ENCODE assay signal across 2 cellular contexts in the genomic region with DNA sequence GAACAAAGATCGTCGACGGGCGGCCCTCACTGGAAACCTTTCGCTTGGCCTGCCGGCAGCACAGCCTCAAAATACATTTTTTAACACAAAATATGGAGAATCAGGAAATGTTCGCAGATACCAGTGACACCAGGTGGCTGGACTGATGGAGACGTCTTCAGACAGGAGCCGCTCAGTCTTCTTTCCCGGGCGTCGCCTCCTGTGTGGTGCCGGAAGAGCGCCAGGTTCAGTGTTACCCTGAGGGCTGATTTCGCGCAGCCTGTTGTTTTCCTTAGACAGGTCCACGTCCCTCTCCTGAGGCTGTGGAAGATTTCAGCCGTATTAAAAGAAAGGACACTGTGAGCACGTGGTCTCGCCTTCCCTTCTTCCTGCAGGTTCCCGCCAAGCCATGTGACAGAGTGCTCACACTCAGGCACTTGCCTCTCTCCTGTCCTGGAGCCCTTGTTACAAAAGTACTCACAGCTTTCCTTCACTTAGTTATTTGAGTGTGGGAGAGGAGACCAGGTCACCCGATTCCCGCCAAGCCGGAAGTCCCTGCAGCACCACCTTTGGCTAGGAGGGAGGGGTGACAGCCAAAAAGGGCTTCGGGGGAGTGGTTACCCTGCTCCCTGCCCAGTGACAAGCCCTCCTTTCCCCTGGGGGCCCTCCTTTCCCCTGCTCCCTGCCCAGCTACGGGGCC.
TF ChIP-seq lines count a peak whose summit lies in the region.

No MANE protein-coding gene starts in this region.

TF ChIP-seq in WTC11, 78 proteins besides CTCF, POLR2A, EP300 and RAD21 (continues in another document):
- TF ChIP-seq, protein P1, sequence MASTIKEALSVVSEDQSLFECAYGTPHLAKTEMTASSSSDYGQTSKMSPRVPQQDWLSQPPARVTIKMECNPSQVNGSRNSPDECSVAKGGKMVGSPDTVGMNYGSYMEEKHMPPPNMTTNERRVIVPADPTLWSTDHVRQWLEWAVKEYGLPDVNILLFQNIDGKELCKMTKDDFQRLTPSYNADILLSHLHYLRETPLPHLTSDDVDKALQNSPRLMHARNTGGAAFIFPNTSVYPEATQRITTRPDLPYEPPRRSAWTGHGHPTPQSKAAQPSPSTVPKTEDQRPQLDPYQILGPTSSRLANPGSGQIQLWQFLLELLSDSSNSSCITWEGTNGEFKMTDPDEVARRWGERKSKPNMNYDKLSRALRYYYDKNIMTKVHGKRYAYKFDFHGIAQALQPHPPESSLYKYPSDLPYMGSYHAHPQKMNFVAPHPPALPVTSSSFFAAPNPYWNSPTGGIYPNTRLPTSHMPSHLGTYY (CRISPR knock-in tag; IDR thresholded peaks at IDR 0.05): no peak
- TF ChIP-seq SP1 (CRISPR knock-in tag; conservative IDR thresholded peaks at IDR 0.05) (0 out of 2 replicates have a peak, but pooled peaks have one; percentile 28), KAT7 (CRISPR knock-in tag; IDR thresholded peaks at IDR 0.05; ENCODE audit: borderline replicate concordance) (no peak), NFYB (CRISPR knock-in tag; conservative IDR thresholded peaks at IDR 0.05; ENCODE audit: low read depth) (no peak), MLX (CRISPR knock-in tag; IDR thresholded peaks at IDR 0.05) (no peak), ZNF396 (CRISPR knock-in tag; IDR thresholded peaks at IDR 0.05; ENCODE audit: borderline replicate concordance) (no peak), ATF1 (CRISPR knock-in tag; IDR thresholded peaks at IDR 0.05) (no peak)
- TF ChIP-seq, protein P2, sequence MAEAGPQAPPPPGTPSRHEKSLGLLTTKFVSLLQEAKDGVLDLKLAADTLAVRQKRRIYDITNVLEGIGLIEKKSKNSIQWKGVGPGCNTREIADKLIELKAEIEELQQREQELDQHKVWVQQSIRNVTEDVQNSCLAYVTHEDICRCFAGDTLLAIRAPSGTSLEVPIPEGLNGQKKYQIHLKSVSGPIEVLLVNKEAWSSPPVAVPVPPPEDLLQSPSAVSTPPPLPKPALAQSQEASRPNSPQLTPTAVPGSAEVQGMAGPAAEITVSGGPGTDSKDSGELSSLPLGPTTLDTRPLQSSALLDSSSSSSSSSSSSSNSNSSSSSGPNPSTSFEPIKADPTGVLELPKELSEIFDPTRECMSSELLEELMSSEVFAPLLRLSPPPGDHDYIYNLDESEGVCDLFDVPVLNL (CRISPR knock-in tag; IDR thresholded peaks at IDR 0.05; ENCODE audit: borderline replicate concordance, low read depth): no peak
- TF ChIP-seq, protein P3, sequence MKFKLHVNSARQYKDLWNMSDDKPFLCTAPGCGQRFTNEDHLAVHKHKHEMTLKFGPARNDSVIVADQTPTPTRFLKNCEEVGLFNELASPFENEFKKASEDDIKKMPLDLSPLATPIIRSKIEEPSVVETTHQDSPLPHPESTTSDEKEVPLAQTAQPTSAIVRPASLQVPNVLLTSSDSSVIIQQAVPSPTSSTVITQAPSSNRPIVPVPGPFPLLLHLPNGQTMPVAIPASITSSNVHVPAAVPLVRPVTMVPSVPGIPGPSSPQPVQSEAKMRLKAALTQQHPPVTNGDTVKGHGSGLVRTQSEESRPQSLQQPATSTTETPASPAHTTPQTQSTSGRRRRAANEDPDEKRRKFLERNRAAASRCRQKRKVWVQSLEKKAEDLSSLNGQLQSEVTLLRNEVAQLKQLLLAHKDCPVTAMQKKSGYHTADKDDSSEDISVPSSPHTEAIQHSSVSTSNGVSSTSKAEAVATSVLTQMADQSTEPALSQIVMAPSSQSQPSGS (CRISPR knock-in tag; IDR thresholded peaks at IDR 0.05; ENCODE audit: borderline replicate concordance, low read depth): no peak
- TF ChIP-seq, protein P4, sequence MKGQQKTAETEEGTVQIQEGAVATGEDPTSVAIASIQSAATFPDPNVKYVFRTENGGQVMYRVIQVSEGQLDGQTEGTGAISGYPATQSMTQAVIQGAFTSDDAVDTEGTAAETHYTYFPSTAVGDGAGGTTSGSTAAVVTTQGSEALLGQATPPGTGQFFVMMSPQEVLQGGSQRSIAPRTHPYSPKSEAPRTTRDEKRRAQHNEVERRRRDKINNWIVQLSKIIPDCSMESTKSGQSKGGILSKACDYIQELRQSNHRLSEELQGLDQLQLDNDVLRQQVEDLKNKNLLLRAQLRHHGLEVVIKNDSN (CRISPR knock-in tag; IDR thresholded peaks at IDR 0.05): no peak
- TF ChIP-seq, protein P5, sequence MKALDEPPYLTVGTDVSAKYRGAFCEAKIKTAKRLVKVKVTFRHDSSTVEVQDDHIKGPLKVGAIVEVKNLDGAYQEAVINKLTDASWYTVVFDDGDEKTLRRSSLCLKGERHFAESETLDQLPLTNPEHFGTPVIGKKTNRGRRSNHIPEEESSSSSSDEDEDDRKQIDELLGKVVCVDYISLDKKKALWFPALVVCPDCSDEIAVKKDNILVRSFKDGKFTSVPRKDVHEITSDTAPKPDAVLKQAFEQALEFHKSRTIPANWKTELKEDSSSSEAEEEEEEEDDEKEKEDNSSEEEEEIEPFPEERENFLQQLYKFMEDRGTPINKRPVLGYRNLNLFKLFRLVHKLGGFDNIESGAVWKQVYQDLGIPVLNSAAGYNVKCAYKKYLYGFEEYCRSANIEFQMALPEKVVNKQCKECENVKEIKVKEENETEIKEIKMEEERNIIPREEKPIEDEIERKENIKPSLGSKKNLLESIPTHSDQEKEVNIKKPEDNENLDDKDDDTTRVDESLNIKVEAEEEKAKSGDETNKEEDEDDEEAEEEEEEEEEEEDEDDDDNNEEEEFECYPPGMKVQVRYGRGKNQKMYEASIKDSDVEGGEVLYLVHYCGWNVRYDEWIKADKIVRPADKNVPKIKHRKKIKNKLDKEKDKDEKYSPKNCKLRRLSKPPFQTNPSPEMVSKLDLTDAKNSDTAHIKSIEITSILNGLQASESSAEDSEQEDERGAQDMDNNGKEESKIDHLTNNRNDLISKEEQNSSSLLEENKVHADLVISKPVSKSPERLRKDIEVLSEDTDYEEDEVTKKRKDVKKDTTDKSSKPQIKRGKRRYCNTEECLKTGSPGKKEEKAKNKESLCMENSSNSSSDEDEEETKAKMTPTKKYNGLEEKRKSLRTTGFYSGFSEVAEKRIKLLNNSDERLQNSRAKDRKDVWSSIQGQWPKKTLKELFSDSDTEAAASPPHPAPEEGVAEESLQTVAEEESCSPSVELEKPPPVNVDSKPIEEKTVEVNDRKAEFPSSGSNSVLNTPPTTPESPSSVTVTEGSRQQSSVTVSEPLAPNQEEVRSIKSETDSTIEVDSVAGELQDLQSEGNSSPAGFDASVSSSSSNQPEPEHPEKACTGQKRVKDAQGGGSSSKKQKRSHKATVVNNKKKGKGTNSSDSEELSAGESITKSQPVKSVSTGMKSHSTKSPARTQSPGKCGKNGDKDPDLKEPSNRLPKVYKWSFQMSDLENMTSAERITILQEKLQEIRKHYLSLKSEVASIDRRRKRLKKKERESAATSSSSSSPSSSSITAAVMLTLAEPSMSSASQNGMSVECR (CRISPR knock-in tag; IDR thresholded peaks at IDR 0.05; ENCODE audit: borderline replicate concordance): no peak
- TF ChIP-seq, protein P6, sequence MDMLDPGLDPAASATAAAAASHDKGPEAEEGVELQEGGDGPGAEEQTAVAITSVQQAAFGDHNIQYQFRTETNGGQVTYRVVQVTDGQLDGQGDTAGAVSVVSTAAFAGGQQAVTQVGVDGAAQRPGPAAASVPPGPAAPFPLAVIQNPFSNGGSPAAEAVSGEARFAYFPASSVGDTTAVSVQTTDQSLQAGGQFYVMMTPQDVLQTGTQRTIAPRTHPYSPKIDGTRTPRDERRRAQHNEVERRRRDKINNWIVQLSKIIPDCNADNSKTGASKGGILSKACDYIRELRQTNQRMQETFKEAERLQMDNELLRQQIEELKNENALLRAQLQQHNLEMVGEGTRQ (CRISPR knock-in tag; IDR thresholded peaks at IDR 0.05): 0 out of 2 replicates have a peak, but pooled peaks have one; percentile 9

TF ChIP-seq in HepG2, 621 proteins besides CTCF, POLR2A, EP300 and RAD21 (continues in another document):
- TF ChIP-seq ZBTB33 (CRISPR knock-in tag; IDR thresholded peaks at IDR 0.05) (peak; percentile 79), MEF2D (CRISPR knock-in tag; IDR thresholded peaks at IDR 0.05) (no peak), ZNF737 (CRISPR knock-in tag; IDR thresholded peaks at IDR 0.05; ENCODE audit: borderline replicate concordance) (no peak), TP53 (CRISPR knock-in tag; conservative IDR thresholded peaks at IDR 0.05) (no peak), XRCC5 (optimal IDR thresholded peaks at IDR 0.05; ENCODE audit: low read length) (no peak), ETV6 (CRISPR knock-in tag; conservative IDR thresholded peaks at IDR 0.05) (no peak), GABPA (IDR thresholded peaks at IDR 0.05; ENCODE audit: low read depth, low read length) (no peak), GABPA (CRISPR knock-in tag; IDR thresholded peaks at IDR 0.05; ENCODE audit: low read depth) (peak; percentile 53; the same call in 1 of the 2 replicates), SALL1 (CRISPR knock-in tag; IDR thresholded peaks at IDR 0.05) (peak; percentile 31; the same call in 1 of the 2 replicates), ZFP91 (CRISPR knock-in tag; IDR thresholded peaks at IDR 0.05; ENCODE audit: borderline replicate concordance) (no peak), GABPB1 (CRISPR knock-in tag; IDR thresholded peaks at IDR 0.05) (peak; percentile 22; the same call in 1 of the 2 replicates), RXRA (CRISPR knock-in tag; IDR thresholded peaks at IDR 0.05) (0 out of 2 replicates have a peak, but pooled peaks have one; percentile 28), U2AF1 (optimal IDR thresholded peaks at IDR 0.05; ENCODE audit: low read depth, low read length) (no peak), ZNF772 (CRISPR knock-in tag; IDR thresholded peaks at IDR 0.05) (0 out of 2 replicates have a peak, but pooled peaks have one; percentile 48), ZSCAN20 (CRISPR knock-in tag; IDR thresholded peaks at IDR 0.05; ENCODE audit: borderline replicate concordance) (no peak), LCORL (IDR thresholded peaks at IDR 0.05) (no peak), LCORL (CRISPR knock-in tag; IDR thresholded peaks at IDR 0.05) (0 out of 2 replicates have a peak, but pooled peaks have one; percentile 47), MAX (IDR thresholded peaks at IDR 0.05) (peak; percentile 77), CSRNP2 (CRISPR knock-in tag; conservative IDR thresholded peaks at IDR 0.05; ENCODE audit: low read depth) (no peak), RARA (CRISPR knock-in tag; IDR thresholded peaks at IDR 0.05) (0 out of 2 replicates have a peak, but pooled peaks have one; percentile 29), SRF (IDR thresholded peaks at IDR 0.05; ENCODE audit: low read depth, low read length) (peak; percentile 47; the same call in 1 of the 2 replicates), HNF4A (CRISPR knock-in tag; IDR thresholded peaks at IDR 0.05) (0 out of 2 replicates have a peak, but pooled peaks have one; percentile 11)
- TF ChIP-seq, protein P6 (IDR thresholded peaks at IDR 0.05; ENCODE audit: low read depth, low read length): no peak
- TF ChIP-seq, protein P6 (CRISPR knock-in tag; IDR thresholded peaks at IDR 0.05; ENCODE audit: borderline replicate concordance): 0 out of 2 replicates have a peak, but pooled peaks have one; percentile 17
- TF ChIP-seq, protein P7, sequence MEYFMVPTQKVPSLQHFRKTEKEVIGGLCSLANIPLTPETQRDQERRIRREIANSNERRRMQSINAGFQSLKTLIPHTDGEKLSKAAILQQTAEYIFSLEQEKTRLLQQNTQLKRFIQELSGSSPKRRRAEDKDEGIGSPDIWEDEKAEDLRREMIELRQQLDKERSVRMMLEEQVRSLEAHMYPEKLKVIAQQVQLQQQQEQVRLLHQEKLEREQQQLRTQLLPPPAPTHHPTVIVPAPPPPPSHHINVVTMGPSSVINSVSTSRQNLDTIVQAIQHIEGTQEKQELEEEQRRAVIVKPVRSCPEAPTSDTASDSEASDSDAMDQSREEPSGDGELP (IDR thresholded peaks at IDR 0.05; ENCODE audit: borderline replicate concordance, low read depth): no peak
